ENCODE assay signal across 1 cellular context in genomic region chr5:122152266-122152900, GRCh38.
TF ChIP-seq lines count a peak whose summit lies in the region.

No MANE protein-coding gene starts in this region.

TF ChIP-seq in Ishikawa, 13 proteins besides CTCF, POLR2A, EP300 and RAD21 (continued from another document):
- TF ChIP-seq REST (IDR thresholded peaks at IDR 0.05; ENCODE audit: low read depth) (no peak), EGR1 (IDR thresholded peaks at IDR 0.05) (no peak), USF1 (IDR thresholded peaks at IDR 0.05) (no peak), FOXM1 (IDR thresholded peaks at IDR 0.05; ENCODE audit: borderline replicate concordance, low read depth) (peak; percentile 17; the same call in 1 of the 2 replicates), NFIC (IDR thresholded peaks at IDR 0.05) (peak; percentile 91), TCF12 (IDR thresholded peaks at IDR 0.05; ENCODE audit: low read depth) (peak; percentile 90), ZBTB7A (IDR thresholded peaks at IDR 0.05; ENCODE audit: low read depth) (no peak), TAF1 (IDR thresholded peaks at IDR 0.05; ENCODE audit: low read depth) (no peak)
